11 cellular contexts compared by ENCODE assay signal in genomic region chr5:146622391-146622790, GRCh38.
A peak's percentile ranks its signal among the peaks of the same experiment; 100 is the strongest.
DNase-seq lines count a peak whose midpoint lies in the region; ATAC-seq, FAIRE-seq and TF ChIP-seq lines count a peak whose summit lies in the region.
"Had no signal": no experiment of that assay in that cellular context is flagged by ENCODE, and none has a peak within 500 bp of the region (broad histone marks: within the 10 kb centered on the region; RNA-seq: fewer than 3 reads in every experiment).

No MANE protein-coding gene starts in this region.

- H4K20me1 ChIP-seq in astrocyte (ENCODE audit: insufficient read depth, low read length), result no peaks in the 10 kb centered on the region

- no peaks in the 10 kb centered on the region for H3K36me3 ChIP-seq in astrocyte (ENCODE audit: insufficient read depth, low read length)
- H3K36me3 ChIP-seq in lower lobe of right lung, result no peaks in the 10 kb centered on the region

- H3K4me3 ChIP-seq in astrocyte (ENCODE audit: insufficient read depth, low read depth, low read length) (no peak overlapping the region), lower lobe of right lung (no peak overlapping the region)

- H3K27ac ChIP-seq in astrocyte (ENCODE audit: low read depth, low read length), result no peak overlapping the region
- H3K27ac ChIP-seq in lower lobe of right lung, result no peak overlapping the region
- H3K27ac ChIP-seq: epithelial cell of prostate had no signal

- H2AFZ ChIP-seq in astrocyte (ENCODE audit: low read depth, low read length), result no peak overlapping the region

- DNase-seq in DMS53 treated with DMSO at 0.1 percent for 48 hours (lab: John Stamatoyannopoulos, UW; ENCODE audit: unreplicated experiment), result peak; percentile 27
- DNase-seq in HT-29 (ENCODE audit: low spot score), result peak; percentile 38
- DNase-seq in astrocyte (ENCODE audit: low read depth), result peak; percentile 5
- DNase-seq in lower lobe of right lung, result no peak
- no peak for DNase-seq in activated T-helper 2 cell treated with anti-CD3 and anti-CD28 coated beads, Interferon-gamma antibody, Interleukin-2, Interleukin-4, amounts not matched to agents 10 μg/mL and 5 μg/mL and 100 μg/mL, durations not matched to agents 14 hours and 24 hours and 36 hours (ENCODE audit: low spot score)
- no peak for DNase-seq in dedifferentiated amniotic fluid mesenchymal stem cell (ENCODE audit: extremely low spot score)
- DNase-seq in activated T-cell treated with anti-CD3 and anti-CD28 coated beads, Interleukin-2, amount 50 U/mL, for 24 hours, result no peak
- DNase-seq: aorta, DMS79 had no signal

- FAIRE-seq in astrocyte (lab: Jason Lieb, UNC), result no peak

- no peak overlapping the region for H3K27ac Mint-ChIP-seq in astrocyte (ENCODE audit: unreplicated experiment)
- H3K27ac Mint-ChIP-seq in activated T-helper 2 cell treated with anti-CD3 and anti-CD28 coated beads, Interferon-gamma antibody, Interleukin-2, Interleukin-4, amounts not matched to agents 10 μg/mL and 5 μg/mL and 100 μg/mL, durations not matched to agents 14 hours and 24 hours and 36 hours, result no peak overlapping the region
- no peak overlapping the region for H3K27ac Mint-ChIP-seq in activated T-cell treated with anti-CD3 and anti-CD28 coated beads, Interleukin-2, amount 50 U/mL, for 24 hours

- peaks cover 3% of the 10 kb centered on the region for H3K9me3 Mint-ChIP-seq in astrocyte (ENCODE audit: unreplicated experiment)
- no peaks in the 10 kb centered on the region for H3K9me3 Mint-ChIP-seq in activated T-helper 2 cell treated with anti-CD3 and anti-CD28 coated beads, Interferon-gamma antibody, Interleukin-2, Interleukin-4, amounts not matched to agents 10 μg/mL and 5 μg/mL and 100 μg/mL, durations not matched to agents 14 hours and 24 hours and 36 hours
- H3K9me3 Mint-ChIP-seq in activated T-cell treated with anti-CD3 and anti-CD28 coated beads, Interleukin-2, amount 50 U/mL, for 24 hours, result no peaks in the 10 kb centered on the region

- TF ChIP-seq CTCF in astrocyte (IDR thresholded peaks at IDR 0.05; ENCODE audit: insufficient read depth, low read depth, low read length) (peak; percentile 41), lower lobe of right lung (IDR thresholded peaks at IDR 0.05) (peak; percentile 8)

- no peaks in the 10 kb centered on the region for H3K27me3 Mint-ChIP-seq in astrocyte (ENCODE audit: low read depth, unreplicated experiment)
- no peaks in the 10 kb centered on the region for H3K27me3 Mint-ChIP-seq in activated T-helper 2 cell treated with anti-CD3 and anti-CD28 coated beads, Interferon-gamma antibody, Interleukin-2, Interleukin-4, amounts not matched to agents 10 μg/mL and 5 μg/mL and 100 μg/mL, durations not matched to agents 14 hours and 24 hours and 36 hours (ENCODE audit: low read depth)
- H3K27me3 Mint-ChIP-seq in activated T-cell treated with anti-CD3 and anti-CD28 coated beads, Interleukin-2, amount 50 U/mL, for 24 hours, result no peaks in the 10 kb centered on the region

- no peaks in the 10 kb centered on the region for H3K27me3 ChIP-seq in astrocyte (ENCODE audit: insufficient read depth, low read length)
- no peaks in the 10 kb centered on the region for H3K27me3 ChIP-seq in lower lobe of right lung (ENCODE audit: low read depth)

- intact Hi-C loops in lower lobe of right lung (cut with DNase I), result no loop called here
- intact Hi-C loops in activated T-helper 2 cell treated with anti-CD3 and anti-CD28 coated beads, Interferon-gamma antibody, Interleukin-2, Interleukin-4, amounts not matched to agents 10 μg/mL and 5 μg/mL and 100 μg/mL, durations not matched to agents 14 hours and 24 hours and 36 hours (cut with micrococcal nuclease), result no loop called here

- H3K4me1 Mint-ChIP-seq in astrocyte (ENCODE audit: low read depth, unreplicated experiment), result no peaks in the 10 kb centered on the region
- no peaks in the 10 kb centered on the region for H3K4me1 Mint-ChIP-seq in activated T-helper 2 cell treated with anti-CD3 and anti-CD28 coated beads, Interferon-gamma antibody, Interleukin-2, Interleukin-4, amounts not matched to agents 10 μg/mL and 5 μg/mL and 100 μg/mL, durations not matched to agents 14 hours and 24 hours and 36 hours (ENCODE audit: low read depth)
- H3K4me1 Mint-ChIP-seq in activated T-cell treated with anti-CD3 and anti-CD28 coated beads, Interleukin-2, amount 50 U/mL, for 24 hours (ENCODE audit: low read depth), result no peaks in the 10 kb centered on the region

- H3K9ac ChIP-seq in astrocyte (ENCODE audit: low read length), result no peak overlapping the region

- H3K9me3 ChIP-seq in astrocyte (ENCODE audit: insufficient read depth, low read depth, low read length) (no peaks in the 10 kb centered on the region), lower lobe of right lung (no peaks in the 10 kb centered on the region)

- no peak overlapping the region for H3K4me3 Mint-ChIP-seq in astrocyte (ENCODE audit: unreplicated experiment)
- no peak overlapping the region for H3K4me3 Mint-ChIP-seq in activated T-helper 2 cell treated with anti-CD3 and anti-CD28 coated beads, Interferon-gamma antibody, Interleukin-2, Interleukin-4, amounts not matched to agents 10 μg/mL and 5 μg/mL and 100 μg/mL, durations not matched to agents 14 hours and 24 hours and 36 hours (ENCODE audit: low read depth)
- no peak overlapping the region for H3K4me3 Mint-ChIP-seq in activated T-cell treated with anti-CD3 and anti-CD28 coated beads, Interleukin-2, amount 50 U/mL, for 24 hours

- no peaks in the 10 kb centered on the region for H3K4me1 ChIP-seq in astrocyte (ENCODE audit: insufficient read depth, low read length)
- no peaks in the 10 kb centered on the region for H3K4me1 ChIP-seq in lower lobe of right lung

- H3K4me2 ChIP-seq in astrocyte (ENCODE audit: low read length), result no peak overlapping the region

- ATAC-seq in lower lobe of right lung, result no peak
- ATAC-seq in HG02970 (IDR thresholded peaks at IDR 0.05; ENCODE audit: low FRiP score, unreplicated experiment), result no peak

- H3K36me3 Mint-ChIP-seq in astrocyte (ENCODE audit: low read depth, unreplicated experiment), result no peaks in the 10 kb centered on the region
- no peaks in the 10 kb centered on the region for H3K36me3 Mint-ChIP-seq in activated T-helper 2 cell treated with anti-CD3 and anti-CD28 coated beads, Interferon-gamma antibody, Interleukin-2, Interleukin-4, amounts not matched to agents 10 μg/mL and 5 μg/mL and 100 μg/mL, durations not matched to agents 14 hours and 24 hours and 36 hours (ENCODE audit: low read depth)
- no peaks in the 10 kb centered on the region for H3K36me3 Mint-ChIP-seq in activated T-cell treated with anti-CD3 and anti-CD28 coated beads, Interleukin-2, amount 50 U/mL, for 24 hours (ENCODE audit: low read depth)

- H3K79me2 ChIP-seq in astrocyte (ENCODE audit: insufficient read depth, low read length), result no peaks in the 10 kb centered on the region

Comparison
In these comparisons a context has a peak if more than half of its experiments do, and no peak if none do; other contexts are left out.
1. DNase-seq: peak in DMS53 treated with DMSO at 0.1 percent for 48 hours (single experiment), HT-29 (single experiment) and astrocyte (single experiment); none in lower lobe of right lung (single experiment), activated T-helper 2 cell treated with anti-CD3 and anti-CD28 coated beads, Interferon-gamma antibody, Interleukin-2, Interleukin-4, amounts not matched to agents 10 μg/mL and 5 μg/mL and 100 μg/mL, durations not matched to agents 14 hours and 24 hours and 36 hours (single experiment), dedifferentiated amniotic fluid mesenchymal stem cell (single experiment) and activated T-cell treated with anti-CD3 and anti-CD28 coated beads, Interleukin-2, amount 50 U/mL, for 24 hours (single experiment).